ENCODE assay signal across 9 cellular contexts in genomic region chr1:40849801-40850592, GRCh38. TPM values are rescaled to one million over a fixed set of nuclear protein-coding genes. Genes with fewer than 3 reads are reported as not detected.
DNase-seq lines count a peak whose midpoint lies in the region; ATAC-seq, FAIRE-seq and TF ChIP-seq lines count a peak whose summit lies in the region.
"Had no signal": no experiment of that assay in that cellular context is flagged by ENCODE, and none has a peak within 500 bp of the region (broad histone marks: within the 10 kb centered on the region; RNA-seq: fewer than 3 reads in every experiment).

No MANE protein-coding gene starts in this region.

- H3K36me3 ChIP-seq in naive thymus-derived CD4-positive, alpha-beta T cell (ENCODE audit: control insufficient read depth in 2 of 3, insufficient read depth in 3 of 3, low read length in 3 of 3) = no peaks in the 10 kb centered on the region

- POLR2A ChIA-PET in naive thymus-derived CD4-positive, alpha-beta T cell (lab: Charles Lee) = interaction anchor here (1.2 to 2.5 kb wide), 2 partner anchors 12 to 77 kb away, joined by 4 to 13 read pairs; partner anchors contain the start of gene CITED4

- peak overlapping the region; percentile 12 to 73 (median 60) for H3K4me3 Mint-ChIP-seq in naive thymus-derived CD4-positive, alpha-beta T cell
- no peak overlapping the region for H3K4me3 Mint-ChIP-seq in stimulated activated memory B cell treated with anti-CD40 and anti-IgM and Interleukin-4, amounts not matched to agents 10 μg/mL and 1 μg/mL and 100 μg/mL, for 72 hours

- peak; percentile 25 for FAIRE-seq in G401.6 (lab: Jason Lieb, UNC)
- FAIRE-seq: islet of Langerhans had no signal

- peaks cover 0 to 34% (median 23%) of the 10 kb centered on the region in 7 donors for H3K4me1 Mint-ChIP-seq in naive thymus-derived CD4-positive, alpha-beta T cell
- H3K4me1 Mint-ChIP-seq in stimulated activated memory B cell treated with anti-CD40 and anti-IgM and Interleukin-4, amounts not matched to agents 10 μg/mL and 1 μg/mL and 100 μg/mL, for 72 hours = peaks cover 10% of the 10 kb centered on the region

- intact Hi-C loops in naive thymus-derived CD4-positive, alpha-beta T cell (cut with micrococcal nuclease) = loop anchor here (1.0 to 5.0 kb wide), 10 partner anchors 31 to 706 kb away; partner anchors contain the start of gene RIMS3 (in 1 of the 2)

- H3K27ac ChIP-seq in naive thymus-derived CD4-positive, alpha-beta T cell (ENCODE audit: low read depth, low read length) = no peak overlapping the region

- H3K27me3 ChIP-seq in naive thymus-derived CD4-positive, alpha-beta T cell (ENCODE audit: control insufficient read depth in 2 of 2, insufficient read depth in 2 of 2, low read length in 2 of 2) = no peaks in the 10 kb centered on the region

- H3K4me3 ChIP-seq in epithelial cell of esophagus (ENCODE audit: low read length) = no peak overlapping the region
- H3K4me3 ChIP-seq in naive thymus-derived CD4-positive, alpha-beta T cell (ENCODE audit: low read length) = no peak overlapping the region

- no peaks in the 10 kb centered on the region for H3K9me3 ChIP-seq in naive thymus-derived CD4-positive, alpha-beta T cell (ENCODE audit: control insufficient read depth in 2 of 3, low read length in 3 of 3)

- DNase-seq in NOMO-1 (lab: John Stamatoyannopoulos, UW; ENCODE audit: unreplicated experiment in 2 of 2) (peak; percentile 70 to 77), epithelial cell of esophagus (ENCODE audit: low read depth) (peak; percentile 68), OCI-M2 (lab: John Stamatoyannopoulos, UW; ENCODE audit: unreplicated experiment) (no peak)
- DNase-seq in activated CD8-positive, alpha-beta memory T cell treated with anti-CD3 and anti-CD28 coated beads, Interleukin-2, amount 50 U/mL, for 24 hours (ENCODE audit: extremely low read depth) = peak; percentile 49
- peak; percentile 63 to 87 (median 77) for DNase-seq in naive thymus-derived CD4-positive, alpha-beta T cell

- CTCF ChIA-PET in naive thymus-derived CD4-positive, alpha-beta T cell (lab: Charles Lee) = interaction anchor here (0.6 to 7.6 kb wide), 11 partner anchors 10 to 225 kb away, joined by 3 to 106 read pairs (median 4); partner anchors contain the start of gene CITED4

- no peaks in the 10 kb centered on the region for H3K36me3 Mint-ChIP-seq in naive thymus-derived CD4-positive, alpha-beta T cell
- no peaks in the 10 kb centered on the region for H3K36me3 Mint-ChIP-seq in stimulated activated memory B cell treated with anti-CD40 and anti-IgM and Interleukin-4, amounts not matched to agents 10 μg/mL and 1 μg/mL and 100 μg/mL, for 72 hours

- TF ChIP-seq CTCF in epithelial cell of esophagus (IDR thresholded peaks at IDR 0.05; ENCODE audit: insufficient read depth, low read depth, low read length, missing control alignments) = peak; percentile 88

- H3K9me3 Mint-ChIP-seq in naive thymus-derived CD4-positive, alpha-beta T cell = peaks cover 0 to 1% (median 0%) of the 10 kb centered on the region in 11 donors
- no peaks in the 10 kb centered on the region for H3K9me3 Mint-ChIP-seq in stimulated activated memory B cell treated with anti-CD40 and anti-IgM and Interleukin-4, amounts not matched to agents 10 μg/mL and 1 μg/mL and 100 μg/mL, for 72 hours

- peak overlapping the region in 6 of 9 donors; percentile 54 to 78 (median 72) for H3K27ac Mint-ChIP-seq in naive thymus-derived CD4-positive, alpha-beta T cell
- H3K27ac Mint-ChIP-seq in stimulated activated memory B cell treated with anti-CD40 and anti-IgM and Interleukin-4, amounts not matched to agents 10 μg/mL and 1 μg/mL and 100 μg/mL, for 72 hours = no peak overlapping the region

- ATAC-seq in HG03354 (IDR thresholded peaks at IDR 0.05; ENCODE audit: poor library complexity, severe bottlenecking, unreplicated experiment) = peak; percentile 68
- ATAC-seq in naive thymus-derived CD4-positive, alpha-beta T cell = peak; percentile 98
- ATAC-seq in stimulated activated memory B cell treated with anti-CD40 and anti-IgM and Interleukin-4, amounts not matched to agents 10 μg/mL and 1 μg/mL and 100 μg/mL, for 72 hours = peak; percentile 84

- peaks cover 0 to under 1% of the 10 kb centered on the region in 2 donors for H3K4me1 ChIP-seq in naive thymus-derived CD4-positive, alpha-beta T cell (ENCODE audit: control insufficient read depth in 2 of 2, insufficient read depth in 2 of 2, low read length in 2 of 2)

- H3K27me3 Mint-ChIP-seq in naive thymus-derived CD4-positive, alpha-beta T cell = no peaks in the 10 kb centered on the region
- no peaks in the 10 kb centered on the region for H3K27me3 Mint-ChIP-seq in stimulated activated memory B cell treated with anti-CD40 and anti-IgM and Interleukin-4, amounts not matched to agents 10 μg/mL and 1 μg/mL and 100 μg/mL, for 72 hours

RNA-seq across cellular contexts. Expression of gene CITED4, which starts 12.2 kb away (rescaled TPM):
- 10 to 100 TPM; 20.5 to 42.8 (median 21.5) TPM for total RNA-seq in naive thymus-derived CD4-positive, alpha-beta T cell
- polyA plus RNA-seq in naive thymus-derived CD4-positive, alpha-beta T cell = 10 to 100 TPM; 28.9 to 37.9 TPM
